Comparison of ENCODE assay signal across 23 cellular contexts in genomic region chr17:70407501-70407900, GRCh38.
A peak's percentile ranks its signal among the peaks of the same experiment; 100 is the strongest.
DNase-seq lines count a peak whose midpoint lies in the region; TF ChIP-seq lines count a peak whose summit lies in the region.
"Had no signal": no experiment of that assay in that cellular context is flagged by ENCODE, and none has a peak within 500 bp of the region (broad histone marks: within the 10 kb centered on the region; RNA-seq: fewer than 3 reads in every experiment).

No MANE protein-coding gene starts in this region.

- dilution Hi-C loops in mammary epithelial cell (cut with HindIII; ENCODE audit: low sequenced_read_pairs): no loop called here

- TF ChIP-seq POLR2A in erythroblast (IDR thresholded peaks at IDR 0.05; ENCODE audit: low read length): no peak

- H3K4me2 ChIP-seq in mammary epithelial cell (ENCODE audit: insufficient read depth, low read depth, low read length) (no peak overlapping the region), parathyroid adenoma (ENCODE audit: low read length) (no peak overlapping the region)

- in situ Hi-C loops in mammary epithelial cell (cut with MboI; ENCODE audit: low sequenced_read_pairs in 2 of 2) (no loop called here), brain microvascular endothelial cell (cut with HindIII; ENCODE audit: low pct_ligation_motif_present, low sequenced_read_pairs) (no loop called here)

- no peaks in the 10 kb centered on the region for H3K9me3 ChIP-seq in mammary epithelial cell (replicated peaks; ENCODE audit: insufficient read depth, low read length)
- H3K9me3 ChIP-seq in parathyroid adenoma (ENCODE audit: control insufficient read depth, low read length): no peaks in the 10 kb centered on the region
- H3K9me3 ChIP-seq: BE2C, SJSA1 had no signal

- H4K20me1 ChIP-seq in mammary epithelial cell (ENCODE audit: insufficient read depth, low read length): no peaks in the 10 kb centered on the region

- TF ChIP-seq CTCF in mammary epithelial cell (conservative IDR thresholded peaks at IDR 0.05 in 1 of 2, IDR thresholded peaks at IDR 0.05 in 1 of 2; ENCODE audit: extremely low read depth in 1 of 2, insufficient read depth in 1 of 2, low read depth in 1 of 2, low read length in 2 of 2): no peak
- TF ChIP-seq CTCF in parathyroid adenoma (IDR thresholded peaks at IDR 0.05): no peak
- no peak for TF ChIP-seq CTCF in brain microvascular endothelial cell (IDR thresholded peaks at IDR 0.05; ENCODE audit: low read depth, low read length, missing control alignments)

- CTCF ChIA-PET in mammary epithelial cell (lab: Charles Lee; ENCODE audit: low non-redundant PET): no interaction called here

- WGBS in mammary epithelial cell (ENCODE audit: low coverage, missing lambda C conversion rate): 72% methylated on average over 3 of the region's 3 CpGs

- H3K79me2 ChIP-seq in mammary epithelial cell (ENCODE audit: insufficient read depth, low read length) (no peaks in the 10 kb centered on the region), parathyroid adenoma (no peaks in the 10 kb centered on the region)

- H2AFZ ChIP-seq in mammary epithelial cell (ENCODE audit: low read depth, low read length) (no peak overlapping the region), parathyroid adenoma (peak overlapping the region; percentile 50)

- H3K4me1 ChIP-seq in mammary epithelial cell (ENCODE audit: insufficient read depth, low read length) (peaks cover 17% of the 10 kb centered on the region), parathyroid adenoma (peaks cover 43% of the 10 kb centered on the region)

- DNase-seq in EL (peak; percentile 1), mammary epithelial cell (peak; percentile 4), fibroblast of peridontal ligament (ENCODE audit: extremely low read depth) (peak; percentile 5), A172 (ENCODE audit: low spot score) (no peak), brain microvascular endothelial cell (no peak), erythroblast (lab: John Stamatoyannopoulos, UW) (no peak), T-helper 9 cell (no peak)
- DNase-seq: BE2C; CD4-positive, CD25-positive, alpha-beta regulatory T cell; COR-L47; DMS79; GOT3; KG1; MV-4-11; NCI-H1105 treated with DMSO at 0.1 percent for 48 hours; NCI-H1694; NCI-H2081; NCI-H2171 treated with DMSO at 0.1 percent for 48 hours; NCI-H524 treated with DMSO at 0.1 percent for 48 hours; NCI-H82 had no signal

- H3K27me3 ChIP-seq in mammary epithelial cell (ENCODE audit: insufficient read depth, low read length): no peaks in the 10 kb centered on the region
- no peaks in the 10 kb centered on the region for H3K27me3 ChIP-seq in parathyroid adenoma (ENCODE audit: control insufficient read depth, insufficient read depth, low read length)
- no peaks in the 10 kb centered on the region for H3K27me3 ChIP-seq in brain microvascular endothelial cell (replicated peaks)
- H3K27me3 ChIP-seq: BE2C, SJSA1 had no signal

- H3K27ac ChIP-seq in mammary epithelial cell (ENCODE audit: insufficient read depth, low read depth, low read length) (no peak overlapping the region), parathyroid adenoma (no peak overlapping the region), brain microvascular endothelial cell (no peak overlapping the region)
- H3K27ac ChIP-seq: SJSA1 had no signal

- H3K36me3 ChIP-seq in mammary epithelial cell (ENCODE audit: insufficient read depth, low read length): no peaks in the 10 kb centered on the region
- no peaks in the 10 kb centered on the region for H3K36me3 ChIP-seq in parathyroid adenoma (ENCODE audit: control insufficient read depth, insufficient read depth, low read length)
- no peaks in the 10 kb centered on the region for H3K36me3 ChIP-seq in brain microvascular endothelial cell (replicated peaks)
- H3K36me3 ChIP-seq: BE2C, SJSA1 had no signal

- intact Hi-C loops in mammary epithelial cell (cut with micrococcal nuclease): loop anchor here (10.0 kb wide), 1 partner anchor 223 kb away; no protein-coding TSS in a partner anchor

- H3K9ac ChIP-seq in mammary epithelial cell (ENCODE audit: insufficient read depth, low read length) (no peak overlapping the region), parathyroid adenoma (no peak overlapping the region)

- H3K4me3 ChIP-seq in mammary epithelial cell (replicated peaks in 1 of 3; ENCODE audit: insufficient read depth in 1 of 3, low read depth in 2 of 3, low read length in 3 of 3): no peak overlapping the region
- no peak overlapping the region for H3K4me3 ChIP-seq in parathyroid adenoma (ENCODE audit: low read depth, low read length)
- H3K4me3 ChIP-seq in brain microvascular endothelial cell (ENCODE audit: low read depth, low read length): no peak overlapping the region
- H3K4me3 ChIP-seq: GM12878, SJSA1 had no signal

- BruUV-seq in mammary epithelial cell (replicated peaks; lab: Mats Ljungman, UMichigan): no TSS peak

Comparison
In these comparisons a context has a peak if more than half of its experiments do, and no peak if none do; other contexts are left out.
1. DNase-seq: peak in EL (single experiment), mammary epithelial cell (single experiment) and fibroblast of peridontal ligament (single experiment); none in A172 (single experiment), brain microvascular endothelial cell (single experiment), erythroblast (0 of 2) and T-helper 9 cell (single experiment).